In the genomic region with DNA sequence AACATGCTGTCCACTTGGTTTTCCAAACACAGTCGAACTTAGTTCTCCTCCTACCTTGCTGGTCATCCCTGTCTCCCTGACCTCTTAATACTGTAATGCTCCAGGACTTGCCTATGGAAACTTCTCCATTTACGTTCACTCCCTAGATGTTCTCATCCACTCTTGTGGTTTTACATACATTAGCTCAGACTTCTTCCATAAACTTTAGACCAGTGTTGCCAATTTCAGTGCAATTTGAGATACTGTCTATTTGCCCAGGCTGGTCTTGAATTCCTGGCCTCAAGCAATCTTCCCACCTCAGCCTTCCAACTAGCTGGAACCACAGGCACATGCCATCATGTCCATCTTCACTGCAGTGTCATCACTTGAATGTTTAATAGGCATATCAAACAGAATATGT, we compare ENCODE assay signal across 15 cellular contexts. TPM values are rescaled to one million over a fixed set of nuclear protein-coding genes. Genes with fewer than 3 reads are reported as not detected.
A peak's percentile ranks its signal among the peaks of the same experiment; 100 is the strongest.
DNase-seq lines count a peak whose midpoint lies in the region; ATAC-seq, FAIRE-seq and TF ChIP-seq lines count a peak whose summit lies in the region.
"Had no signal": no experiment of that assay in that cellular context is flagged by ENCODE, and none has a peak within 500 bp of the region (broad histone marks: within the 10 kb centered on the region; RNA-seq: fewer than 3 reads in every experiment).

No MANE protein-coding gene starts in this region.

- POLR2A ChIA-PET in HEK293 (lab: Yijun Ruan, JAX) (interaction anchor here (0.7 kb wide), 2 partner anchors 66 to 207 kb away, joined by 3 to 7 read pairs; a partner anchor contains a TSS), OCI-LY7 (lab: Charles Lee) (interaction anchor here (0.7 kb wide), 2 partner anchors 62 to 207 kb away, joined by 3 to 4 read pairs; no protein-coding TSS in a partner anchor)

- TF ChIP-seq CTCF in HEK293 (tag by site-specific recombination; IDR thresholded peaks at IDR 0.05) (no peak), OCI-LY7 (conservative IDR thresholded peaks at IDR 0.05; ENCODE audit: low read length) (no peak), esophagus squamous epithelium (IDR thresholded peaks at IDR 0.05) (no peak), smooth muscle cell (IDR thresholded peaks at IDR 0.05; ENCODE audit: borderline replicate concordance, insufficient read depth, poor library complexity, severe bottlenecking) (no peak)

- H3F3A ChIP-seq in smooth muscle cell (ENCODE audit: low read depth) = no peaks in the 10 kb centered on the region

- no peak for FAIRE-seq in RCC 7860 (lab: Jason Lieb, UNC)
- FAIRE-seq: endometrium, G401.6 had no signal

- no peaks in the 10 kb centered on the region for H3K27me3 ChIP-seq in esophagus squamous epithelium
- no peaks in the 10 kb centered on the region for H3K27me3 ChIP-seq in smooth muscle cell (ENCODE audit: low read depth)

- H3K36me3 ChIP-seq in HEK293 (ENCODE audit: control insufficient read depth in 2 of 2, insufficient read depth in 1 of 2, low read length in 2 of 2) (peaks cover 0 to 29% of the 10 kb centered on the region in 2 experiments; a peak in 1 of 3 replicates), OCI-LY7 (ENCODE audit: insufficient read depth, low read length) (no peaks in the 10 kb centered on the region), esophagus squamous epithelium (no peaks in the 10 kb centered on the region), smooth muscle cell (ENCODE audit: low read depth) (no peaks in the 10 kb centered on the region)

- no peak for TF ChIP-seq POLR2A in esophagus squamous epithelium (IDR thresholded peaks at IDR 0.05)

- H3K27ac ChIP-seq in HEK293 (ENCODE audit: extremely low read depth, low read depth, low read length) (no peak overlapping the region), OCI-LY7 (ENCODE audit: low read depth, low read length, poor library complexity, severe bottlenecking) (no peak overlapping the region), esophagus squamous epithelium (peak overlapping the region in 3 of 4 donors; percentile 93 to 99 (median 99)), smooth muscle cell (ENCODE audit: low read depth) (no peak overlapping the region)

- intact Hi-C loops in OCI-LY7 (cut with micrococcal nuclease; ENCODE audit: unreplicated experiment) = loop anchor here (10.0 kb wide), 1 partner anchor 167 kb away; no protein-coding TSS in a partner anchor
- intact Hi-C loops in esophagus squamous epithelium (cut with DNase I) = no loop called here

- ATAC-seq in GM21526 (IDR thresholded peaks at IDR 0.05; ENCODE audit: low FRiP score, unreplicated experiment) = no peak

- DNase-seq in OCI-LY7 (ENCODE audit: low spot score) = no peak
- DNase-seq in esophagus squamous epithelium (lab: John Stamatoyannopoulos, UW) = no peak
- DNase-seq in smooth muscle cell (lab: John Stamatoyannopoulos, UW; ENCODE audit: unreplicated experiment) = no peak
- DNase-seq in activated CD4-positive, alpha-beta T cell treated with anti-CD3 and anti-CD28 coated beads, Interleukin-2, amount 50 U/mL, for 48 hours = no peak
- no peak for DNase-seq in RCC 7860 (ENCODE audit: low spot score)
- DNase-seq: activated CD4-positive, alpha-beta T cell treated with anti-CD3 and anti-CD28 coated beads, Interleukin-2, amount 10 ng/mL, durations not matched to agents 7 days and 5 days; activated naive CD8-positive, alpha-beta T cell treated with anti-CD3 and anti-CD28 coated beads for 36 hours; activated T-cell treated with anti-CD3 and anti-CD28 coated beads, Interleukin-2, amount 50 U/mL, for 1 hour; midbrain; NCI-H1048 had no signal

- WGBS in esophagus squamous epithelium, 2 donors = 63 to 80% methylated on average over 2 of the region's 2 CpGs
- 75% methylated on average over 2 of the region's 2 CpGs for WGBS in smooth muscle cell (ENCODE audit: low lambda C conversion rate)

- H3K79me2 ChIP-seq in OCI-LY7 (ENCODE audit: insufficient read depth, low read depth, low read length) = no peaks in the 10 kb centered on the region
- H3K79me2 ChIP-seq in smooth muscle cell (ENCODE audit: low read depth) = peaks cover 10% of the 10 kb centered on the region

- H3K9me2 ChIP-seq in OCI-LY7 (ENCODE audit: insufficient read depth, low read length) = no peaks in the 10 kb centered on the region

- H3K4me1 ChIP-seq in HEK293 (ENCODE audit: control insufficient read depth, insufficient read depth, low read length) = peaks cover 9% of the 10 kb centered on the region
- peaks cover 22% of the 10 kb centered on the region for H3K4me1 ChIP-seq in OCI-LY7 (ENCODE audit: insufficient read depth, low read length, poor library complexity, severe bottlenecking)
- peaks cover 41 to 81% (median 58%) of the 10 kb centered on the region in 3 donors for H3K4me1 ChIP-seq in esophagus squamous epithelium
- peaks cover 13% of the 10 kb centered on the region for H3K4me1 ChIP-seq in smooth muscle cell (ENCODE audit: low read depth)

- H3K4me3 ChIP-seq in HEK293 (ENCODE audit: low read depth, low read length) = no peak overlapping the region
- peak overlapping the region; percentile 79 for H3K4me3 ChIP-seq in OCI-LY7 (ENCODE audit: low read depth, low read length, poor library complexity, severe bottlenecking)
- no peak overlapping the region for H3K4me3 ChIP-seq in esophagus squamous epithelium
- peak overlapping the region; percentile 63 for H3K4me3 ChIP-seq in smooth muscle cell

- H3K9ac ChIP-seq in smooth muscle cell (ENCODE audit: low read depth) = no peak overlapping the region

- H3K9me3 ChIP-seq in HEK293 (ENCODE audit: control insufficient read depth, insufficient read depth, low read depth, low read length) (no peaks in the 10 kb centered on the region), OCI-LY7 (ENCODE audit: low read length) (no peaks in the 10 kb centered on the region), esophagus squamous epithelium (no peaks in the 10 kb centered on the region), smooth muscle cell (replicated peaks; ENCODE audit: low read depth) (no peaks in the 10 kb centered on the region)

- peak overlapping the region; percentile 92 for H3K4me2 ChIP-seq in OCI-LY7 (ENCODE audit: low read length)
- peak overlapping the region; percentile 90 for H3K4me2 ChIP-seq in smooth muscle cell

- no peak overlapping the region for H2AFZ ChIP-seq in OCI-LY7 (ENCODE audit: low read length)
- no peak overlapping the region for H2AFZ ChIP-seq in smooth muscle cell (ENCODE audit: low read depth)

- H4K20me1 ChIP-seq in OCI-LY7 (ENCODE audit: insufficient read depth, low read length) (no peaks in the 10 kb centered on the region), smooth muscle cell (ENCODE audit: low read depth) (peaks cover 38% of the 10 kb centered on the region)

- BruUV-seq in OCI-LY7 (replicated peaks; lab: Mats Ljungman, UMichigan) = no TSS peak

- CTCF ChIA-PET in HEK293 (lab: Yijun Ruan, JAX) (interaction anchor here (1.5 kb wide), 1 partner anchor 13 kb away, joined by 5 read pairs; no protein-coding TSS in a partner anchor), OCI-LY7 (lab: Charles Lee; ENCODE audit: unreplicated experiment) (interaction anchor here (0.5 kb wide), 1 partner anchor 250 kb away, joined by 14 read pairs; no protein-coding TSS in a partner anchor)

TF ChIP-seq in HEK293, 187 proteins besides CTCF, POLR2A, EP300 and RAD21 (continues in another document):
- TF ChIP-seq WT1 (tag by site-specific recombination; IDR thresholded peaks at IDR 0.05) = peak; percentile 64
- TF ChIP-seq, protein P1, sequence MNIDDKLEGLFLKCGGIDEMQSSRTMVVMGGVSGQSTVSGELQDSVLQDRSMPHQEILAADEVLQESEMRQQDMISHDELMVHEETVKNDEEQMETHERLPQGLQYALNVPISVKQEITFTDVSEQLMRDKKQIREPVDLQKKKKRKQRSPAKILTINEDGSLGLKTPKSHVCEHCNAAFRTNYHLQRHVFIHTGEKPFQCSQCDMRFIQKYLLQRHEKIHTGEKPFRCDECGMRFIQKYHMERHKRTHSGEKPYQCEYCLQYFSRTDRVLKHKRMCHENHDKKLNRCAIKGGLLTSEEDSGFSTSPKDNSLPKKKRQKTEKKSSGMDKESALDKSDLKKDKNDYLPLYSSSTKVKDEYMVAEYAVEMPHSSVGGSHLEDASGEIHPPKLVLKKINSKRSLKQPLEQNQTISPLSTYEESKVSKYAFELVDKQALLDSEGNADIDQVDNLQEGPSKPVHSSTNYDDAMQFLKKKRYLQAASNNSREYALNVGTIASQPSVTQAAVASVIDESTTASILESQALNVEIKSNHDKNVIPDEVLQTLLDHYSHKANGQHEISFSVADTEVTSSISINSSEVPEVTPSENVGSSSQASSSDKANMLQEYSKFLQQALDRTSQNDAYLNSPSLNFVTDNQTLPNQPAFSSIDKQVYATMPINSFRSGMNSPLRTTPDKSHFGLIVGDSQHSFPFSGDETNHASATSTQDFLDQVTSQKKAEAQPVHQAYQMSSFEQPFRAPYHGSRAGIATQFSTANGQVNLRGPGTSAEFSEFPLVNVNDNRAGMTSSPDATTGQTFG (tag by site-specific recombination; IDR thresholded peaks at IDR 0.05; ENCODE audit: borderline replicate concordance) = no peak
- no peak for TF ChIP-seq ZBTB8A (tag by site-specific recombination; IDR thresholded peaks at IDR 0.05)

RNA-seq across cellular contexts. Expression of a gene that starts 1.5 kb away (rescaled TPM):
- 18.0 and 22.9 TPM in 2 replicates for total RNA-seq in OCI-LY7 (2014; rRNA removed; shearing (Covaris generic))
- total RNA-seq in OCI-LY7 (2022) = 39.6 and 42.3 TPM in 2 replicates
- 10 to 100 TPM in 3 of 4 donors, 1 to 10 TPM in 1; 8.8 to 18.8 (median 13.4) TPM for total RNA-seq in esophagus squamous epithelium
- 24.0 and 31.8 TPM in 2 replicates for total RNA-seq in smooth muscle cell
- 24.7 and 28.5 TPM in 2 replicates for polyA plus RNA-seq in smooth muscle cell

RNA-seq across cellular contexts. Expression of a gene that starts 7.6 kb away (rescaled TPM):
- not detected in 2 replicates for total RNA-seq in OCI-LY7 (2014; rRNA removed; shearing (Covaris generic))
- total RNA-seq in OCI-LY7 (2022) = not detected in 2 replicates
- 1 to 10 TPM; 1.1 to 2.3 (median 1.4) TPM for total RNA-seq in esophagus squamous epithelium
- not detected in 2 replicates for total RNA-seq in smooth muscle cell
- 0.51 and 0.84 TPM in 2 replicates for polyA plus RNA-seq in smooth muscle cell
- total RNA-seq: activated CD4-positive, alpha-beta T cell treated with anti-CD3 and anti-CD28 coated beads, Interleukin-2, amount 10 ng/mL, durations not matched to agents 7 days and 5 days; osteocyte had no signal

RNA-seq across cellular contexts. Expression of a gene that starts 9.7 kb away (rescaled TPM):
- total RNA-seq in OCI-LY7 (2014; rRNA removed; shearing (Covaris generic)) = 139 and 157 TPM in 2 replicates
- 108 and 124 TPM in 2 replicates for total RNA-seq in OCI-LY7 (2022)
- total RNA-seq in esophagus squamous epithelium = 10 to 100 TPM; 66.1 to 96.9 (median 81.9) TPM
- 50.1 and 53.8 TPM in 2 replicates for total RNA-seq in smooth muscle cell
- polyA plus RNA-seq in smooth muscle cell = 49.9 and 60.9 TPM in 2 replicates

RNA-seq across cellular contexts. Expression of a gene that starts 11.9 kb away (rescaled TPM):
- 1.1 and 2.2 TPM in 2 replicates for total RNA-seq in OCI-LY7 (2014; rRNA removed; shearing (Covaris generic))
- total RNA-seq in OCI-LY7 (2022) (4.1 and 4.4 TPM in 2 replicates), esophagus squamous epithelium (10 to 100 TPM; 25.1 to 56.1 (median 36.7) TPM), smooth muscle cell (13.9 and 33.0 TPM in 2 replicates)
- polyA plus RNA-seq in smooth muscle cell = 36.4 and 47.8 TPM in 2 replicates

RNA-seq across cellular contexts. Expression of a gene that starts 16.6 kb away (rescaled TPM):
- total RNA-seq in OCI-LY7 (2014; rRNA removed; shearing (Covaris generic)) = 7.7 and 7.8 TPM in 2 replicates
- total RNA-seq in OCI-LY7 (2022) (7.6 and 9.0 TPM in 2 replicates), esophagus squamous epithelium (10 to 100 TPM; 30.1 to 35.9 (median 32.9) TPM), smooth muscle cell (3.8 and 6.7 TPM in 2 replicates)
- polyA plus RNA-seq in smooth muscle cell = 2.2 and 7.8 TPM in 2 replicates

Comparison
In these comparisons a context has a peak if more than half of its experiments do, and no peak if none do; other contexts are left out.
1. H3K27ac ChIP-seq: peak in esophagus squamous epithelium (3 of 4); none in HEK293 (single experiment), OCI-LY7 (single experiment) and smooth muscle cell (single experiment).
2. H3K4me3 ChIP-seq: peak in OCI-LY7 (single experiment) and smooth muscle cell (single experiment); none in HEK293 (single experiment) and esophagus squamous epithelium (0 of 4).